ENCODE assay signal across 15 cellular contexts in genomic region chr6:82419088-82419720, GRCh38. TPM values are rescaled to one million over a fixed set of nuclear protein-coding genes. Genes with fewer than 3 reads are reported as not detected.
A peak's percentile ranks its signal among the peaks of the same experiment; 100 is the strongest.
DNase-seq lines count a peak whose midpoint lies in the region; ATAC-seq and TF ChIP-seq lines count a peak whose summit lies in the region.
"Had no signal": no experiment of that assay in that cellular context is flagged by ENCODE, and none has a peak within 500 bp of the region (broad histone marks: within the 10 kb centered on the region; RNA-seq: fewer than 3 reads in every experiment).

No MANE protein-coding gene starts in this region.

- ATAC-seq in GM18498 (IDR thresholded peaks at IDR 0.05; ENCODE audit: unreplicated experiment) (peak; percentile 88), GM19468 (IDR thresholded peaks at IDR 0.05; ENCODE audit: extremely low read depth, unreplicated experiment) (peak; percentile 32), HG02884 (IDR thresholded peaks at IDR 0.05; ENCODE audit: unreplicated experiment) (peak; percentile 68), HG03575 (IDR thresholded peaks at IDR 0.05; ENCODE audit: extremely low read depth, insufficient number of reproducible peaks, low FRiP score, unreplicated experiment) (peak; percentile 87)

- no peak for TF ChIP-seq POLR2A in erythroblast (IDR thresholded peaks at IDR 0.05; ENCODE audit: low read length)

- DNase-seq in dermis blood vessel endothelial cell (no peak), erythroblast (lab: John Stamatoyannopoulos, UW) (no peak), hippocampal formation (lab: John Stamatoyannopoulos, UW) (no peak), amygdala (lab: John Stamatoyannopoulos, UW) (no peak)
- DNase-seq: activated CD8-positive, alpha-beta memory T cell treated with anti-CD3 and anti-CD28 coated beads for 24 hours; activated naive CD4-positive, alpha-beta T cell treated with anti-CD3 and anti-CD28 coated beads for 36 hours; MV-4-11; NCI-H446; posterior cingulate gyrus; stimulated activated CD4-positive, alpha-beta T cell treated with anti-CD3 and anti-CD28 coated beads, Interleukin-2, amount 100 ng/mL, for 24 hours; stimulated activated naive CD4-positive, alpha-beta T cell had no signal

RNA-seq across cellular contexts. Expression of gene TPBG, which starts 55.6 kb away (rescaled TPM):
- total RNA-seq in dermis blood vessel endothelial cell, result 8.7 and 9.4 TPM in 2 replicates

Comparison
In these comparisons a context has a peak if more than half of its experiments do, and no peak if none do; other contexts are left out.
1. ATAC-seq: peak in every context shown above with its lines; median percentile 88 in GM18498; 87 in HG03575; 68 in HG02884; 32 in GM19468.